Comparison of ENCODE assay signal across 17 cellular contexts in the genomic region with DNA sequence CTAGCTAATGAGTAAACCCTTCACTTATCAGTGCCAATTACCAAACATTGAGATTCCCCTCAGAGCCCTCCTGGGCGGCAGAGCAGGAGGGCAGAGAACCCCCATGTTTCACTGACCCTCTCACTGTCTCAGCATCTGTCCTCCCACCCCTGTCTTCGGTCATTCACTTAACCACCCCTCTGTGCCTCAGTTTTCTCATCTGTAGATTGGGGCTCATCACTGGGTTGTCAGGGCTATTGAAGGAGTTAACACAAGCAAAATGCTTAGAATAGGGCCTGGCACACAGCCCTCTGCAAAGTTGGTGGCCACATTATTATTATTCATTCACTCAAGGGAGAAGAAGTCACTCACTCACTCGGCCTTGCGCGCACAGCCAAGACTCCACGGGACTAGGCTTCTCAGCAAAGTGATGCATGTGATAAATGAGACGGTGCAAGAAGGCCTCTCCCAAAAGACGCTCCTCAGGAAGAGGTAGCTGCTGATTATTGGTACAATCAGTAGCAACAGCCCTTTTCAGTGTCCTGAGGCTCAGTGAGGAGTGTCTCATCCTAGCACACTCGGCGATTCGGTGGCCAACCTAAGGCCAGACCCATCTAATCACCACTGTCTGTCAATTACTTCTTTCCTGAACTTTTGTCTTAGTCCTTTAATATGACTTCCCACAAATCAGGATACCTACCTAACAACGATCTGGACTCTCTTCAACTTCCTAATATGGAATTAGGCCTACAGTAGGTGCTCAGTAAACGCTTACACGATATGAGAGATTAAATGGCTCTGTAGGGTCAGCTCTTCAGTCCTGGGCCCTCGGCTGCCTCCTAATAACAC. TPM values are rescaled to one million over a fixed set of nuclear protein-coding genes. Genes with fewer than 3 reads are reported as not detected.
DNase-seq lines count a peak whose midpoint lies in the region; ATAC-seq and TF ChIP-seq lines count a peak whose summit lies in the region.
"Had no signal": no experiment of that assay in that cellular context is flagged by ENCODE, and none has a peak within 500 bp of the region (broad histone marks: within the 10 kb centered on the region; RNA-seq: fewer than 3 reads in every experiment).

No MANE protein-coding gene starts in this region.

- no peaks in the 10 kb centered on the region for H3K9me3 Mint-ChIP-seq in CD8-positive, alpha-beta memory T cell
- H3K9me3 Mint-ChIP-seq in activated naive CD4-positive, alpha-beta T cell treated with anti-CD3 and anti-CD28 coated beads, Interleukin-2, amount 10 ng/mL, durations not matched to agents 7 days and 5 days: no peaks in the 10 kb centered on the region
- H3K9me3 Mint-ChIP-seq: activated T-cell treated with anti-CD3 and anti-CD28 coated beads, Interleukin-2, amount 50 U/mL, for 4 hours; effector memory CD8-positive, alpha-beta T cell; GM23338 had no signal

- H3K27ac Mint-ChIP-seq in CD8-positive, alpha-beta memory T cell: no peak overlapping the region
- H3K27ac Mint-ChIP-seq in activated naive CD4-positive, alpha-beta T cell treated with anti-CD3 and anti-CD28 coated beads, Interleukin-2, amount 10 ng/mL, durations not matched to agents 7 days and 5 days: no peak overlapping the region

- H3K27me3 ChIP-seq in ACC112 (ENCODE audit: insufficient read depth, low read length) (no peaks in the 10 kb centered on the region), right cardiac atrium (ENCODE audit: control insufficient read depth, insufficient read depth) (no peaks in the 10 kb centered on the region), psoas muscle (ENCODE audit: insufficient read depth in 3 of 3, low read length in 2 of 3) (no peaks in the 10 kb centered on the region)
- H3K27me3 ChIP-seq in CD8-positive, alpha-beta memory T cell (ENCODE audit: insufficient read depth, low read length, poor library complexity, severe bottlenecking): no peaks in the 10 kb centered on the region
- H3K27me3 ChIP-seq: left lung, MG63 had no signal

- POLR2A ChIA-PET in CD8-positive, alpha-beta memory T cell (lab: Charles Lee): no interaction called here

- H3K36me3 ChIP-seq in ACC112 (ENCODE audit: insufficient read depth, low read length) (no peaks in the 10 kb centered on the region), psoas muscle (ENCODE audit: insufficient read depth in 1 of 2, low read depth in 1 of 2) (no peaks in the 10 kb centered on the region)
- no peaks in the 10 kb centered on the region for H3K36me3 ChIP-seq in CD8-positive, alpha-beta memory T cell (ENCODE audit: insufficient read depth, low read length)
- H3K36me3 ChIP-seq: left lung had no signal

- TF ChIP-seq CTCF in psoas muscle (IDR thresholded peaks at IDR 0.05): no peak

- peak; percentile 49 for DNase-seq in NCI-H446 treated with DMSO at 0.1 percent for 48 hours (lab: John Stamatoyannopoulos, UW)
- DNase-seq in right cardiac atrium: peak; percentile 42 to 50 (median 47)
- DNase-seq in psoas muscle: no peak
- DNase-seq in hepatic stellate cell (ENCODE audit: low spot score): no peak
- no peak for DNase-seq in CD8-positive, alpha-beta memory T cell
- no peak for DNase-seq in activated naive CD4-positive, alpha-beta T cell treated with anti-CD3 and anti-CD28 coated beads, Interleukin-2, amount 10 ng/mL, durations not matched to agents 7 days and 5 days
- no peak for DNase-seq in activated naive CD4-positive, alpha-beta T cell treated with anti-CD3 and anti-CD28 coated beads, Interleukin-2, amount 50 U/mL, for 16 hours
- DNase-seq: activated CD4-positive, CD25-positive, alpha-beta regulatory T cell; activated T-cell treated with anti-CD3 and anti-CD28 coated beads, Interleukin-2, amount 50 U/mL, for 4 hours; DND-41; effector memory CD8-positive, alpha-beta T cell; left lung; stimulated activated CD4-positive, alpha-beta T cell treated with anti-CD3 and anti-CD28 coated beads, Interleukin-1b, Interleukin-23, amount 100 ng/mL, for 48 hours had no signal

- CTCF ChIA-PET in CD8-positive, alpha-beta memory T cell (lab: Charles Lee): interaction anchor here (1.2 kb wide), 1 partner anchor 10 kb away, joined by 3 read pairs; no protein-coding TSS in a partner anchor
- CTCF ChIA-PET in activated naive CD4-positive, alpha-beta T cell treated with anti-CD3 and anti-CD28 coated beads, Interleukin-2, amount 10 ng/mL, durations not matched to agents 7 days and 5 days (lab: Charles Lee): interaction anchor here (2.9 kb wide), 1 partner anchor 16 kb away, joined by 9 read pairs; no protein-coding TSS in a partner anchor

- H3K36me3 Mint-ChIP-seq in CD8-positive, alpha-beta memory T cell: no peaks in the 10 kb centered on the region
- no peaks in the 10 kb centered on the region for H3K36me3 Mint-ChIP-seq in activated naive CD4-positive, alpha-beta T cell treated with anti-CD3 and anti-CD28 coated beads, Interleukin-2, amount 10 ng/mL, durations not matched to agents 7 days and 5 days

- H3K4me1 ChIP-seq in ACC112 (ENCODE audit: control insufficient read depth, insufficient read depth, low read length, unreplicated experiment) (peaks cover 64% of the 10 kb centered on the region), right cardiac atrium (ENCODE audit: control insufficient read depth, insufficient read depth, low read length) (peaks cover 9% of the 10 kb centered on the region), psoas muscle (peaks cover 6% of the 10 kb centered on the region)
- no peaks in the 10 kb centered on the region for H3K4me1 ChIP-seq in CD8-positive, alpha-beta memory T cell (ENCODE audit: insufficient read depth, low read length)

- H3K27ac ChIP-seq in ACC112 (ENCODE audit: low read depth, low read length) (peak overlapping the region; percentile 60), right cardiac atrium (ENCODE audit: low read length) (no peak overlapping the region), psoas muscle (peak overlapping the region; percentile 42)
- no peak overlapping the region for H3K27ac ChIP-seq in CD8-positive, alpha-beta memory T cell (ENCODE audit: low read depth, low read length)
- H3K27ac ChIP-seq: SK-N-MC had no signal

- intact Hi-C loops in right cardiac atrium (cut with DNase I): no loop called here
- intact Hi-C loops in psoas muscle (cut with DNase I): no loop called here

- peaks cover 5 to 9% of the 10 kb centered on the region in 2 donors for H3K27me3 Mint-ChIP-seq in CD8-positive, alpha-beta memory T cell
- peaks cover 17% of the 10 kb centered on the region for H3K27me3 Mint-ChIP-seq in activated naive CD4-positive, alpha-beta T cell treated with anti-CD3 and anti-CD28 coated beads, Interleukin-2, amount 10 ng/mL, durations not matched to agents 7 days and 5 days

- ATAC-seq in right cardiac atrium (no peak), psoas muscle (no peak)
- ATAC-seq: activated T-cell treated with anti-CD3 and anti-CD28 coated beads, Interleukin-2, amount 50 U/mL, for 4 hours; effector memory CD8-positive, alpha-beta T cell; GM23338; left lung had no signal

- H3K9me3 ChIP-seq in right cardiac atrium (ENCODE audit: control insufficient read depth, low read length) (no peaks in the 10 kb centered on the region), psoas muscle (no peaks in the 10 kb centered on the region)
- no peaks in the 10 kb centered on the region for H3K9me3 ChIP-seq in CD8-positive, alpha-beta memory T cell (ENCODE audit: low read length)
- H3K9me3 ChIP-seq: left lung, MG63 had no signal

- H3K4me3 ChIP-seq in ACC112 (ENCODE audit: low read depth, low read length): no peak overlapping the region
- no peak overlapping the region for H3K4me3 ChIP-seq in right cardiac atrium (ENCODE audit: low read length)
- H3K4me3 ChIP-seq in psoas muscle: peak overlapping the region; percentile 26
- H3K4me3 ChIP-seq in CD8-positive, alpha-beta memory T cell (ENCODE audit: low read length): no peak overlapping the region
- H3K4me3 ChIP-seq: GM23338, left lung, MG63, SK-N-MC had no signal

- WGBS in right cardiac atrium: 71% methylated on average over 15 of the region's 15 CpGs
- 77 to 81% (median 79%) methylated on average over 15 of the region's 15 CpGs for WGBS in psoas muscle, 3 donors

- H3K79me2 ChIP-seq in ACC112 (ENCODE audit: control insufficient read depth, insufficient read depth, low read length, unreplicated experiment): peaks cover 33% of the 10 kb centered on the region

- H2AFZ ChIP-seq in ACC112 (ENCODE audit: low read length, unreplicated experiment): no peak overlapping the region
- H2AFZ ChIP-seq: GM23338 had no signal

- H3K4me3 Mint-ChIP-seq in CD8-positive, alpha-beta memory T cell: no peak overlapping the region
- no peak overlapping the region for H3K4me3 Mint-ChIP-seq in activated naive CD4-positive, alpha-beta T cell treated with anti-CD3 and anti-CD28 coated beads, Interleukin-2, amount 10 ng/mL, durations not matched to agents 7 days and 5 days
- H3K4me3 Mint-ChIP-seq: activated T-cell treated with anti-CD3 and anti-CD28 coated beads, Interleukin-2, amount 50 U/mL, for 4 hours; effector memory CD8-positive, alpha-beta T cell; GM23338 had no signal

- no peaks in the 10 kb centered on the region for H3K4me1 Mint-ChIP-seq in CD8-positive, alpha-beta memory T cell
- H3K4me1 Mint-ChIP-seq in activated naive CD4-positive, alpha-beta T cell treated with anti-CD3 and anti-CD28 coated beads, Interleukin-2, amount 10 ng/mL, durations not matched to agents 7 days and 5 days: peaks cover 32% of the 10 kb centered on the region

RNA-seq across cellular contexts. Expression of a gene that starts 7.9 kb away (rescaled TPM):
- 10 to 100 TPM; 42.7 to 68.0 (median 46.4) TPM for total RNA-seq in right cardiac atrium
- 24.6 TPM for polyA plus RNA-seq in right cardiac atrium
- 10 to 100 TPM; 34.0 to 56.0 (median 39.1) TPM for total RNA-seq in psoas muscle
- polyA plus RNA-seq in psoas muscle: 10 to 100 TPM; 14.6 to 19.9 (median 19.2) TPM
- total RNA-seq in CD8-positive, alpha-beta memory T cell: 1 to 10 TPM in 1 of 2 experiments, under 1 TPM in 1; 0.66 to 2.0 TPM
- polyA plus RNA-seq in CD8-positive, alpha-beta memory T cell: 0.81 TPM

RNA-seq across cellular contexts. Expression of a gene that starts 18.8 kb away (rescaled TPM):
- total RNA-seq in right cardiac atrium: under 1 TPM in 1 of 4 donors, not detected in 3; 0.23 TPM
- polyA plus RNA-seq in right cardiac atrium: 0.09 TPM
- not detected for total RNA-seq in psoas muscle
- polyA plus RNA-seq in psoas muscle: under 1 TPM in 2 of 3 donors, not detected in 1; 0.06 to 0.08 TPM
- not detected for total RNA-seq in CD8-positive, alpha-beta memory T cell
- polyA plus RNA-seq in CD8-positive, alpha-beta memory T cell: not detected
- total RNA-seq: GM23338 had no signal
- polyA plus RNA-seq: GM23338 had no signal

RNA-seq across cellular contexts. Expression of a gene that starts 42.1 kb away (rescaled TPM):
- not detected for total RNA-seq in right cardiac atrium
- polyA plus RNA-seq in right cardiac atrium: not detected
- not detected for total RNA-seq in psoas muscle
- polyA plus RNA-seq in psoas muscle: not detected
- not detected for total RNA-seq in CD8-positive, alpha-beta memory T cell
- polyA plus RNA-seq in CD8-positive, alpha-beta memory T cell: not detected
- total RNA-seq: activated T-cell treated with anti-CD3 and anti-CD28 coated beads, Interleukin-2, amount 50 U/mL, for 4 hours; GM23338; left lung had no signal
- polyA plus RNA-seq: GM23338 had no signal

Comparison
In these comparisons a context has a peak if more than half of its experiments do, and no peak if none do; other contexts are left out.
1. H3K27ac ChIP-seq: peak in ACC112 (single experiment) and psoas muscle (single experiment); none in right cardiac atrium (single experiment) and CD8-positive, alpha-beta memory T cell (single experiment).
2. DNase-seq: peak in NCI-H446 treated with DMSO at 0.1 percent for 48 hours (single experiment) and right cardiac atrium (3 of 3); none in psoas muscle (0 of 2), hepatic stellate cell (single experiment), CD8-positive, alpha-beta memory T cell (0 of 5), activated naive CD4-positive, alpha-beta T cell treated with anti-CD3 and anti-CD28 coated beads, Interleukin-2, amount 10 ng/mL, durations not matched to agents 7 days and 5 days (single experiment) and activated naive CD4-positive, alpha-beta T cell treated with anti-CD3 and anti-CD28 coated beads, Interleukin-2, amount 50 U/mL, for 16 hours (single experiment).
3. RNA of a gene that starts 7.9 kb away (total RNA-seq): 42.7 to 68.0 TPM in right cardiac atrium and 34.0 to 56.0 TPM in psoas muscle; 0.66 to 2.0 TPM in CD8-positive, alpha-beta memory T cell; every median in the first group is over 10 times any median in the second.